In genomic region chr14:64235652-64236640, GRCh38 we compare ENCODE assay signal across 9 cellular contexts. TPM values are rescaled to one million over a fixed set of nuclear protein-coding genes. Genes with fewer than 3 reads are reported as not detected.
DNase-seq lines count a peak whose midpoint lies in the region; ATAC-seq, FAIRE-seq and TF ChIP-seq lines count a peak whose summit lies in the region.
"Had no signal": no experiment of that assay in that cellular context is flagged by ENCODE, and none has a peak within 500 bp of the region (broad histone marks: within the 10 kb centered on the region; RNA-seq: fewer than 3 reads in every experiment).

No MANE protein-coding gene starts in this region.

- H3K27ac Mint-ChIP-seq in CD8-positive, alpha-beta memory T cell, result peak overlapping the region in 5 of 8 donors; percentile 29 to 83 (median 48)
- peak overlapping the region; percentile 97 for H3K27ac Mint-ChIP-seq in activated B cell treated with CpG ODN at 0.5 μM for 24 hours

- H3K4me3 Mint-ChIP-seq in CD8-positive, alpha-beta memory T cell, result no peak overlapping the region
- H3K4me3 Mint-ChIP-seq in activated B cell treated with CpG ODN at 0.5 μM for 24 hours, result peak overlapping the region; percentile 73

- intact Hi-C loops in activated B cell treated with CpG ODN at 0.5 μM for 24 hours (cut with micrococcal nuclease), result loop anchor here (1.0 to 5.0 kb wide), 11 partner anchors 27 to 971 kb away; partner anchors contain the start of genes ESR2, MTHFD1, PPP2R5E and SYNE2

- H3K4me1 ChIP-seq in CD8-positive, alpha-beta memory T cell (ENCODE audit: insufficient read depth, low read length), result no peaks in the 10 kb centered on the region
- no peaks in the 10 kb centered on the region for H3K4me1 ChIP-seq in small intestine (ENCODE audit: control insufficient read depth in 2 of 2, insufficient read depth in 1 of 2, low read depth in 1 of 2, low read length in 1 of 2)

- peaks cover 3 to 12% (median 8%) of the 10 kb centered on the region in 3 donors for H3K4me1 Mint-ChIP-seq in CD8-positive, alpha-beta memory T cell
- H3K4me1 Mint-ChIP-seq in activated B cell treated with CpG ODN at 0.5 μM for 24 hours, result peaks cover 75% of the 10 kb centered on the region

- no peaks in the 10 kb centered on the region for H3K9me3 Mint-ChIP-seq in CD8-positive, alpha-beta memory T cell
- H3K9me3 Mint-ChIP-seq in activated B cell treated with CpG ODN at 0.5 μM for 24 hours, result no peaks in the 10 kb centered on the region

- no peaks in the 10 kb centered on the region for H3K36me3 ChIP-seq in CD8-positive, alpha-beta memory T cell (ENCODE audit: insufficient read depth, low read length)
- H3K36me3 ChIP-seq in small intestine (ENCODE audit: control insufficient read depth in 2 of 2, insufficient read depth in 2 of 2, low read length in 2 of 2), result peaks cover 0 to 2% of the 10 kb centered on the region in 2 donors

- ATAC-seq in HG03039 (IDR thresholded peaks at IDR 0.05; ENCODE audit: unreplicated experiment) (peak; percentile 48), activated B cell treated with CpG ODN at 0.5 μM for 24 hours (ENCODE audit: low read depth) (peak; percentile 72)

- 68 to 73% (median 69%) methylated on average over 12 to 13 of the region's 13 CpGs for WGBS in small intestine, 3 donors

- DNase-seq in CD8-positive, alpha-beta memory T cell, result no peak
- DNase-seq in GM19239 (ENCODE audit: insufficient read length, low spot score) (peak; percentile 52), activated B cell treated with CpG ODN at 0.5 μM for 24 hours (peak; percentile 65), small intestine (no peak), RWPE1 (ENCODE audit: low spot score) (no peak), SIG-M5 (lab: John Stamatoyannopoulos, UW) (no peak), T1000 (lab: John Stamatoyannopoulos, UW) (no peak)

- H3K4me3 ChIP-seq in CD8-positive, alpha-beta memory T cell (ENCODE audit: low read length), result no peak overlapping the region
- H3K4me3 ChIP-seq in small intestine (ENCODE audit: low read depth in 1 of 2, low read length in 2 of 2), result no peak overlapping the region

- TF ChIP-seq CTCF in activated B cell treated with CpG ODN at 0.5 μM for 24 hours (IDR thresholded peaks at IDR 0.05) (no peak), RWPE1 (conservative IDR thresholded peaks at IDR 0.05; ENCODE audit: low read depth) (no peak)

- no peak overlapping the region for H3K27ac ChIP-seq in CD8-positive, alpha-beta memory T cell (ENCODE audit: low read depth, low read length)
- H3K27ac ChIP-seq in small intestine (ENCODE audit: low read depth in 1 of 2, low read length in 1 of 2) (peak overlapping the region in 1 of 2 donors; percentile 70), RWPE1 (no peak overlapping the region)

- peaks cover 0 to 2% of the 10 kb centered on the region in 2 donors for H3K27me3 Mint-ChIP-seq in CD8-positive, alpha-beta memory T cell
- no peaks in the 10 kb centered on the region for H3K27me3 Mint-ChIP-seq in activated B cell treated with CpG ODN at 0.5 μM for 24 hours

- FAIRE-seq in GM19239 (lab: Jason Lieb, UNC) (peak; percentile 94), small intestine (lab: Jason Lieb, UNC) (no peak)
- FAIRE-seq: D721Med had no signal

- POLR2A ChIA-PET in CD8-positive, alpha-beta memory T cell (lab: Charles Lee), result no interaction called here
- POLR2A ChIA-PET in activated B cell treated with CpG ODN at 0.5 μM for 24 hours (lab: Charles Lee), result interaction anchor here (0.5 to 4.5 kb wide), 32 partner anchors 13 to 693 kb away, joined by 3 to 77 read pairs (median 4); partner anchors contain the start of genes ESR2, MTHFD1, PPP2R5E and WDR89
- POLR2A ChIA-PET in RWPE1 (lab: Yijun Ruan, JAX; ENCODE audit: low non-redundant PET), result no interaction called here

- CTCF ChIA-PET in CD8-positive, alpha-beta memory T cell (lab: Charles Lee), result no interaction called here
- CTCF ChIA-PET in activated B cell treated with CpG ODN at 0.5 μM for 24 hours (lab: Charles Lee), result interaction anchor here (0.8 to 4.3 kb wide), 10 partner anchors 18 to 225 kb away, joined by 3 to 44 read pairs (median 4); partner anchors contain the start of gene ESR2
- CTCF ChIA-PET in RWPE1 (lab: Yijun Ruan, JAX), result no interaction called here

- peaks cover 0 to 17% (median 3%) of the 10 kb centered on the region in 3 donors for H3K36me3 Mint-ChIP-seq in CD8-positive, alpha-beta memory T cell
- H3K36me3 Mint-ChIP-seq in activated B cell treated with CpG ODN at 0.5 μM for 24 hours (ENCODE audit: low read depth), result peaks cover 7% of the 10 kb centered on the region

- H3K27me3 ChIP-seq in CD8-positive, alpha-beta memory T cell (ENCODE audit: insufficient read depth, low read length, poor library complexity, severe bottlenecking), result no peaks in the 10 kb centered on the region
- H3K27me3 ChIP-seq in small intestine (ENCODE audit: control insufficient read depth in 2 of 2, insufficient read depth in 2 of 2, low read length in 2 of 2), result no peaks in the 10 kb centered on the region

- no peaks in the 10 kb centered on the region for H3K9me3 ChIP-seq in CD8-positive, alpha-beta memory T cell (ENCODE audit: low read length)
- no peaks in the 10 kb centered on the region for H3K9me3 ChIP-seq in small intestine (ENCODE audit: control insufficient read depth, low read depth)

RNA-seq across cellular contexts. Expression of gene ESR2, which starts 58.2 kb away (rescaled TPM):
- under 1 TPM; 0.74 to 0.93 TPM for total RNA-seq in CD8-positive, alpha-beta memory T cell
- polyA plus RNA-seq in CD8-positive, alpha-beta memory T cell, result 0.31 TPM
- total RNA-seq in activated B cell treated with CpG ODN at 0.5 μM for 24 hours, result 17.0 and 23.2 TPM in 2 replicates
- polyA plus RNA-seq in small intestine, result under 1 TPM in 1 of 3 donors, not detected in 2; 0.19 TPM

Comparison
In these comparisons a context has a peak if more than half of its experiments do, and no peak if none do; other contexts are left out.
1. DNase-seq: peak in GM19239 (single experiment) and activated B cell treated with CpG ODN at 0.5 μM for 24 hours (single experiment); none in CD8-positive, alpha-beta memory T cell (0 of 5), small intestine (single experiment), RWPE1 (single experiment), SIG-M5 (single experiment) and T1000 (single experiment).